8 cellular contexts compared by ENCODE assay signal in genomic region chr3:101779047-101779807, GRCh38. TPM values are rescaled to one million over a fixed set of nuclear protein-coding genes. Genes with fewer than 3 reads are reported as not detected.
DNase-seq lines count a peak whose midpoint lies in the region; ATAC-seq and TF ChIP-seq lines count a peak whose summit lies in the region.

Gene NXPE3 (plus strand): TSS chr3:101779211. CDS start chr3:101785597, 6,386 bp downstream.

- H3K27ac Mint-ChIP-seq in endothelial cell (ENCODE audit: unreplicated experiment), result peak within 1 kb of the TSS; percentile 83

- peaks cover 8% of the 10 kb centered on the region for H3K27me3 Mint-ChIP-seq in endothelial cell (ENCODE audit: unreplicated experiment)

- in situ Hi-C loops in Caki2 (cut with HindIII; ENCODE audit: low pct_unique_long_range_greater_than_20kb, low sequenced_read_pairs), result no loop called here

- ATAC-seq in GM21390 (IDR thresholded peaks at IDR 0.05; ENCODE audit: unreplicated experiment), result peak; percentile 94

- peaks cover 20% of the 10 kb centered on the region for H3K4me1 Mint-ChIP-seq in endothelial cell (ENCODE audit: unreplicated experiment)

- no peak for TF ChIP-seq CTCF in endothelial cell (IDR thresholded peaks at IDR 0.05; ENCODE audit: unreplicated experiment)

- peak; percentile 88 for DNase-seq in Caki2 (ENCODE audit: low read depth)
- peak in 75 of 76 experiments; percentile 4 to 89 (median 78) for DNase-seq in HUDEP-2 (lab: John Stamatoyannopoulos, UW; ENCODE audit: unreplicated experiment in 76 of 76)
- DNase-seq in NOMO-1 treated with dmso at 0.1 percent for 144 hours (lab: John Stamatoyannopoulos, UW; ENCODE audit: unreplicated experiment), result peak; percentile 74
- peak; percentile 84 for DNase-seq in activated CD8-positive, alpha-beta memory T cell treated with anti-CD3 and anti-CD28 coated beads, Interleukin-2, amount 50 U/mL, for 24 hours (ENCODE audit: extremely low read depth)
- DNase-seq in endothelial cell (ENCODE audit: low spot score), result peak; percentile 89
- DNase-seq in midbrain (lab: John Stamatoyannopoulos, UW), result peak; percentile 94
- DNase-seq in stimulated activated CD8-positive, alpha-beta memory T cell treated with anti-CD3 and anti-CD28 coated beads, Interleukin-2, amount 100 ng/mL, for 1 hour (ENCODE audit: low read depth in 2 of 2), result peak; percentile 86 to 87

- H3K36me3 Mint-ChIP-seq in endothelial cell (ENCODE audit: low read depth, unreplicated experiment), result peaks cover 12% of the 10 kb centered on the region

- H3K9me3 Mint-ChIP-seq in endothelial cell (ENCODE audit: unreplicated experiment), result no peaks in the 10 kb centered on the region

- peak within 1 kb of the TSS; percentile 96 for H3K4me3 Mint-ChIP-seq in endothelial cell (ENCODE audit: unreplicated experiment)

RNA-seq across cellular contexts. Expression of gene NXPE3, which starts in this region (rescaled TPM):
- 38.5 and 44.6 TPM in 2 replicates for total RNA-seq in Caki2 (2014; rRNA removed; shearing (Covaris generic); ENCODE audit: low replicate concordance)
- total RNA-seq in endothelial cell (ENCODE audit: unreplicated experiment), result 20.3 TPM

Comparison
In these comparisons a context has a peak if more than half of its experiments do, and no peak if none do; other contexts are left out.
1. Peak in every context shown above with its lines: DNase-seq and ATAC-seq.